Comparison of ENCODE assay signal across 8 cellular contexts in the genomic region with DNA sequence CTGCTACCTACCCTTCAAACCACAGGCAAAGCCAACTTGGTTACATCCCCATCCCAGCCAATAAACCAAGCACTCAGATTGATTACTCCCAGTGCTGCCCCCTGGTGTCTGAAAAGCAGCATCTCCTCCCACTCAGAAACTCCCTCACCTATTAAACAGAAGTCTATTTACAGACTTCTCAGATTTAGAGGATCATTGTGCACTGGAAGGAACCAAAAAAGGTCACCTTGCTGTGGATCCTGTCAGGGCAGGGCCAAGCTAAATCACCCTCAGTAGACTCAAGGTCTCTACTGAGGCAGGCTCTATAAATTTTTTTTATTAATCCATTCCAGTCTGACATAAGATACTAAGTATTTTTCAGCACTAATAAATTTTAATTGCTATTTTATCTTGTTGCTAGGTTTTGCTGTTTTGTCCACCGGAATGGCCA. TPM values are rescaled to one million over a fixed set of nuclear protein-coding genes. Genes with fewer than 3 reads are reported as not detected.
DNase-seq lines count a peak whose midpoint lies in the region; ATAC-seq and TF ChIP-seq lines count a peak whose summit lies in the region.

No MANE protein-coding gene starts in this region.

- H3K27ac ChIP-seq in lung (ENCODE audit: low read depth in 1 of 2, low read length in 1 of 2): no peak overlapping the region

- peak; percentile 80 for TF ChIP-seq CTCF in lung (IDR thresholded peaks at IDR 0.05; ENCODE audit: control extremely low read depth, extremely low read depth)

- H3K4me3 ChIP-seq in lung: no peak overlapping the region

- peaks cover 0 to 2% of the 10 kb centered on the region in 2 donors for H3K9me3 ChIP-seq in lung (ENCODE audit: control insufficient read depth in 2 of 2, insufficient read depth in 1 of 2, low read length in 1 of 2)

- DNase-seq in Ammon's horn (ENCODE audit: low spot score): peak; percentile 81
- peak; percentile 64 for DNase-seq in NCI-H748 (lab: John Stamatoyannopoulos, UW; ENCODE audit: unreplicated experiment)
- peak; percentile 59 to 72 for DNase-seq in activated CD4-positive, alpha-beta T cell treated with anti-CD3 and anti-CD28 coated beads, Interleukin-2, amount 50 U/mL, for 48 hours
- DNase-seq in ecto neural progenitor cell (ENCODE audit: low spot score): peak; percentile 82
- peak; percentile 66 for DNase-seq in lung (ENCODE audit: low spot score)
- peak; percentile 22 to 75 (median 57) for DNase-seq in stimulated activated CD4-positive, alpha-beta T cell treated with anti-CD3 and anti-CD28 coated beads, TNF-alpha, amount 100 ng/mL, for 48 hours (ENCODE audit: low read depth in 3 of 3)

- WGBS in lung, 2 donors: 77 to 89% methylated on average over 1 of the region's 1 CpG

- ATAC-seq in HG03354 (IDR thresholded peaks at IDR 0.05; ENCODE audit: poor library complexity, severe bottlenecking, unreplicated experiment): peak; percentile 46
- ATAC-seq in lung (ENCODE audit: insufficient read depth, low FRiP score): peak; percentile 82
- no peak for ATAC-seq in GM19463 (IDR thresholded peaks at IDR 0.05; ENCODE audit: unreplicated experiment)

- H3K36me3 ChIP-seq in lung (ENCODE audit: control insufficient read depth in 2 of 2, insufficient read depth in 2 of 2, low read length in 2 of 2): peaks cover 41 to 58% of the 10 kb centered on the region in 2 donors

- H3K4me1 ChIP-seq in lung (ENCODE audit: control insufficient read depth in 2 of 2, insufficient read depth in 2 of 2, low read length in 2 of 2): no peaks in the 10 kb centered on the region

- no peaks in the 10 kb centered on the region for H3K27me3 ChIP-seq in lung (ENCODE audit: control insufficient read depth, insufficient read depth)

RNA-seq across cellular contexts. Expression of a gene that starts 17.6 kb away (rescaled TPM):
- 10 to 100 TPM; 12.1 to 23.9 TPM for total RNA-seq in lung
- polyA plus RNA-seq in lung: 10 to 100 TPM in 1 of 2 donors, 1 to 10 TPM in 1; 3.0 to 25.4 TPM

RNA-seq across cellular contexts. Expression of a gene that starts 34.0 kb away (rescaled TPM):
- 10 to 100 TPM; 90.1 to 93.3 TPM for total RNA-seq in lung
- polyA plus RNA-seq in lung: 10 to 100 TPM; 35.5 to 56.4 TPM

RNA-seq across cellular contexts. Expression of a gene that starts 35.2 kb away (rescaled TPM):
- 10 to 100 TPM; 13.0 to 44.3 TPM for total RNA-seq in lung
- 1 to 10 TPM; 3.9 TPM for polyA plus RNA-seq in lung

RNA-seq across cellular contexts. Expression of a gene that starts 50.1 kb away (rescaled TPM):
- total RNA-seq in lung: under 1 TPM; 0.25 to 0.88 TPM
- under 1 TPM; 0.32 to 0.35 TPM for polyA plus RNA-seq in lung
